Comparison of ENCODE assay signal across 14 cellular contexts in the genomic region with DNA sequence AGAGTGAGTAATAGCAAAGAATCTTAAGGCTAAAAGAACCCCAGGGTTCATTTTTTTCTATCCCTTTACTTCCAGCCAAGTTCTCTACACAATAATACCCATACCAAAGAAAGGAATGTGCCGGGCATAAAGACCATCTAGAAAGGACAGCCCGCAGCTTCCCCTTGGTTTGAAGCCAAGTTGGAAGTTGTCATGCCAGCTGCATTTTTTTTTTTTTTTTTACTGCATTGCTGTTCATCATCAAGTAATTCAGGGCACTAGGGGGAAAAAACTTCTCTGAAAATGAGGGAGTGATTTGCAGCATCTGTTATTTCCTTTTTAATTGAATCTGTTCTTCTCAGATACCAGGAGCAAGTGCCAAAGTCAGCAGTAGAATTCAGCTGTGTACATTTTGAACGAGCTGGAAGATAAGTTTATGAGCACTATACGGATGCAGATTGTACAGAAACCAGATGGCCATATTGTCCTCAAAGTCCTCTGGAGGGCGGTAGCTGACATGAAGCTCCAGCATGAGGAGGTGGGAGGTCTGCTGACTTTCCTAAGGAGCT. TPM values are rescaled to one million over a fixed set of nuclear protein-coding genes. Genes with fewer than 3 reads are reported as not detected.
DNase-seq lines count a peak whose midpoint lies in the region; ATAC-seq, FAIRE-seq and TF ChIP-seq lines count a peak whose summit lies in the region.
"Had no signal": no experiment of that assay in that cellular context is flagged by ENCODE, and none has a peak within 500 bp of the region (broad histone marks: within the 10 kb centered on the region; RNA-seq: fewer than 3 reads in every experiment).

No MANE protein-coding gene starts in this region.

- H2AFZ ChIP-seq in K562 (ENCODE audit: low read depth, low read length), result no peak overlapping the region

- H3K79me2 ChIP-seq in DOHH2 (ENCODE audit: control insufficient read depth, low read length) (peaks cover 11% of the 10 kb centered on the region; the same call in 1 of the 2 replicates), K562 (ENCODE audit: control insufficient read depth, insufficient read depth, low read length) (no peaks in the 10 kb centered on the region), mesendoderm (ENCODE audit: control insufficient read depth, insufficient read depth, low read length) (no peaks in the 10 kb centered on the region)

- H3K79me1 ChIP-seq in mesendoderm (ENCODE audit: low read length), result no peaks in the 10 kb centered on the region

- TF ChIP-seq RAD21 in K562 (CRISPR knock-in tag; conservative IDR thresholded peaks at IDR 0.05 in 1 of 2, IDR thresholded peaks at IDR 0.05 in 1 of 2), result no peak

- peak; percentile 34 for TF ChIP-seq CTCF in DOHH2 (IDR thresholded peaks at IDR 0.05; ENCODE audit: low read depth, low read length, poor library complexity, severe bottlenecking)
- no peak for TF ChIP-seq CTCF in K562 (IDR thresholded peaks at IDR 0.05 in 2 of 3, conservative IDR thresholded peaks at IDR 0.05 in 1 of 3; ENCODE audit: insufficient read depth in 2 of 3, low read depth in 1 of 3, low read length in 3 of 3)

- H3K9ac ChIP-seq in K562 (ENCODE audit: insufficient read depth in 1 of 2, low read depth in 2 of 2, low read length in 2 of 2), result no peak overlapping the region
- no peak overlapping the region for H3K9ac ChIP-seq in mesendoderm (ENCODE audit: low read length)

- POLR2A ChIA-PET in K562 (lab: Yijun Ruan, JAX), result no interaction called here

- TF ChIP-seq POLR2A in K562 (conservative IDR thresholded peaks at IDR 0.05) (no peak), GM18505 (IDR thresholded peaks at IDR 0.05; ENCODE audit: borderline replicate concordance, extremely low read depth, insufficient read depth, insufficient read length) (no peak)

- H4K8ac ChIP-seq in mesendoderm (ENCODE audit: low read depth, low read length), result no peak overlapping the region

- TF ChIP-seq EP300 in K562 (IDR thresholded peaks at IDR 0.05; ENCODE audit: low read length), result no peak

- ATAC-seq in K562 (peak; percentile 47; the same call in 1 of the 3 replicates), GM18505 (IDR thresholded peaks at IDR 0.05; ENCODE audit: unreplicated experiment) (no peak), HG03439 (IDR thresholded peaks at IDR 0.05; ENCODE audit: unreplicated experiment) (no peak)
- ATAC-seq: activated CD8-positive, alpha-beta memory T cell treated with anti-CD3 and anti-CD28 coated beads, Interleukin-2, amount 10 ng/mL, durations not matched to agents 7 days and 5 days; gastrocnemius medialis; stimulated activated naive CD8-positive, alpha-beta T cell treated with anti-CD3 and anti-CD28 coated beads, Interleukin-15, Interleukin-2, amounts not matched to agents 100 U/mL and 50 U/mL, for 24 hours had no signal

- DNase-seq in NCI-H1694 (lab: John Stamatoyannopoulos, UW), result peak; percentile 47
- DNase-seq in K562 (ENCODE audit: extremely low read depth in 1 of 4, low spot score in 3 of 4), result peak in 1 of 4 experiments; percentile 11
- DNase-seq in mesendoderm, result peak; percentile 38
- DNase-seq in DMS153 treated with DMSO at 0.1 percent for 48 hours (lab: John Stamatoyannopoulos, UW; ENCODE audit: unreplicated experiment), result no peak
- DNase-seq in DMS153 (lab: John Stamatoyannopoulos, UW), result no peak
- DNase-seq: activated CD8-positive, alpha-beta memory T cell treated with anti-CD3 and anti-CD28 coated beads, Interleukin-2, amount 10 ng/mL, durations not matched to agents 7 days and 5 days; DMS79; gastrocnemius medialis; H9; stimulated activated naive CD8-positive, alpha-beta T cell treated with anti-CD3 and anti-CD28 coated beads, Interleukin-15, Interleukin-2, amounts not matched to agents 100 U/mL and 50 U/mL, for 24 hours had no signal

- H2AK5ac ChIP-seq in mesendoderm (ENCODE audit: low read length), result no peak overlapping the region

- intact Hi-C loops in K562 (cut with micrococcal nuclease), result no loop called here

- no peak overlapping the region for H3K4me2 ChIP-seq in DOHH2 (ENCODE audit: low read length)
- H3K4me2 ChIP-seq in K562 (ENCODE audit: insufficient read depth, low read length), result no peak overlapping the region
- H3K4me2 ChIP-seq in mesendoderm (ENCODE audit: low read length), result no peak overlapping the region

- no peaks in the 10 kb centered on the region for H3K9me2 ChIP-seq in DOHH2 (replicated peaks; ENCODE audit: control insufficient read depth, low read length)

- no peaks in the 10 kb centered on the region for H4K20me1 ChIP-seq in DOHH2 (ENCODE audit: control insufficient read depth, insufficient read depth, low read depth, low read length)
- H4K20me1 ChIP-seq in K562 (replicated peaks; ENCODE audit: control insufficient read depth, insufficient read depth, low read length), result no peaks in the 10 kb centered on the region

- H3K18ac ChIP-seq in mesendoderm (ENCODE audit: low read length), result no peak overlapping the region

- H3K4me3 ChIP-seq in DOHH2 (ENCODE audit: low read length) (no peak overlapping the region), K562 (no peak overlapping the region), mesendoderm (ENCODE audit: low read length) (no peak overlapping the region)
- H3K4me3 ChIP-seq: gastrocnemius medialis, SJSA1 had no signal

- WGBS in K562 (ENCODE audit: insufficient coverage, low coverage, missing lambda C conversion rate), result 0% methylated on average over 4 of the region's 5 CpGs
- WGBS in mesendoderm (ENCODE audit: extremely low coverage, insufficient coverage, low lambda C conversion rate), result no CpG with 5 or more reads among the region's 5 CpGs

- no peak for FAIRE-seq in K562 (lab: Jason Lieb, UNC)

- peaks cover 57% of the 10 kb centered on the region for H3K4me1 ChIP-seq in DOHH2 (ENCODE audit: control insufficient read depth, low read length)
- no peaks in the 10 kb centered on the region for H3K4me1 ChIP-seq in K562 (replicated peaks in 1 of 2; ENCODE audit: control insufficient read depth in 2 of 2, insufficient read depth in 2 of 2, low read length in 2 of 2)
- peaks cover 8% of the 10 kb centered on the region for H3K4me1 ChIP-seq in mesendoderm (ENCODE audit: control insufficient read depth, low read depth, low read length)
- H3K4me1 ChIP-seq: gastrocnemius medialis had no signal

- H3F3A ChIP-seq in DOHH2 (ENCODE audit: control insufficient read depth, insufficient read depth), result no peaks in the 10 kb centered on the region; the same call in 1 of the 2 replicates

- H2BK15ac ChIP-seq in mesendoderm (replicated peaks; ENCODE audit: low read depth), result no peak overlapping the region

- H3K9me3 ChIP-seq in DOHH2 (ENCODE audit: control insufficient read depth, insufficient read depth, low read length) (no peaks in the 10 kb centered on the region), K562 (replicated peaks; ENCODE audit: control insufficient read depth, insufficient read depth, low read depth, low read length) (no peaks in the 10 kb centered on the region)
- H3K9me3 ChIP-seq: gastrocnemius medialis, SJSA1 had no signal

- no peak overlapping the region for H3K4ac ChIP-seq in mesendoderm (ENCODE audit: low read depth, low read length)

- CTCF ChIA-PET in K562 (lab: Yijun Ruan, JAX; ENCODE audit: low intra/inter-chr PET ratio), result interaction anchor here (0.6 kb wide), 1 partner anchor 142 kb away, joined by 4 read pairs; no protein-coding TSS in a partner anchor

- H3K36me3 ChIP-seq in DOHH2 (ENCODE audit: control insufficient read depth, low read length), result peaks cover 7% of the 10 kb centered on the region
- H3K36me3 ChIP-seq in K562 (ENCODE audit: control insufficient read depth, insufficient read depth, low read length), result no peaks in the 10 kb centered on the region
- no peaks in the 10 kb centered on the region for H3K36me3 ChIP-seq in mesendoderm (ENCODE audit: control insufficient read depth, insufficient read depth, low read length)
- H3K36me3 ChIP-seq: gastrocnemius medialis, SJSA1 had no signal

- H3K27ac ChIP-seq in DOHH2 (ENCODE audit: low read depth, low read length) (no peak overlapping the region), K562 (ENCODE audit: extremely low read depth, low read depth, low read length) (no peak overlapping the region), mesendoderm (ENCODE audit: low read depth, low read length) (no peak overlapping the region)
- H3K27ac ChIP-seq: gastrocnemius medialis, SJSA1 had no signal

- no peak overlapping the region for H4K5ac ChIP-seq in mesendoderm (ENCODE audit: low read length)

- H2BK5ac ChIP-seq in mesendoderm (ENCODE audit: low read length), result no peak overlapping the region

- no peaks in the 10 kb centered on the region for H3K9me1 ChIP-seq in K562 (ENCODE audit: control insufficient read depth, insufficient read depth, low read length)

- in situ Hi-C loops in K562 (cut with MboI), result no loop called here

- H3K23ac ChIP-seq in mesendoderm (ENCODE audit: low read length), result no peak overlapping the region

- no peaks in the 10 kb centered on the region for H3K27me3 ChIP-seq in DOHH2 (ENCODE audit: control insufficient read depth, low read length)
- peaks cover 2 to 22% of the 10 kb centered on the region in 2 experiments; a peak in 3 of 5 replicates for H3K27me3 ChIP-seq in K562 (ENCODE audit: control insufficient read depth in 2 of 2, insufficient read depth in 2 of 2, low read length in 2 of 2)
- H3K27me3 ChIP-seq in mesendoderm (ENCODE audit: insufficient read depth, low read length, poor library complexity), result no peaks in the 10 kb centered on the region
- H3K27me3 ChIP-seq: gastrocnemius medialis, SJSA1 had no signal

- H2BK120ac ChIP-seq in mesendoderm (ENCODE audit: low read depth, low read length), result no peak overlapping the region

- BruUV-seq in K562 (replicated peaks; lab: Mats Ljungman, UMichigan), result no TSS peak

- H3K56ac ChIP-seq in mesendoderm (ENCODE audit: low read length), result no peak overlapping the region

RNA-seq across cellular contexts. Expression of gene UBASH3B, which starts 56.4 kb away (rescaled TPM):
- not detected in 2 replicates for total RNA-seq in K562 (2011; cell fraction: chromatin; rRNA removed; ENCODE audit: low replicate concordance)
- total RNA-seq in K562 (2011; cell fraction: nucleolus; rRNA removed), result 1.0 TPM in 1 of 2 replicates, not detected in the other
- not detected in 2 replicates for total RNA-seq in K562 (2011; cell fraction: nucleoplasm; rRNA removed)
- total RNA-seq in K562 (2014; rRNA removed) (0.16 TPM in 1 of 2 replicates, not detected in the other), K562 (2014; rRNA removed; fragmentation: Illumina TruSeq; extraction: Trizol) (0.04 TPM in 1 of 2 replicates, not detected in the other), K562 (2015; rRNA removed; fragmentation: Illumina TruSeq; extraction: Trizol) (0.11 TPM in 1 of 2 replicates, not detected in the other), K562 (2021) (0.31 and 0.40 TPM in 2 replicates)
- polyA plus RNA-seq in K562 (2011; rRNA removed) (0.08 TPM in 1 of 2 replicates, not detected in the other), K562 (2014; fragmentation: Illumina TruSeq; extraction: Trizol) (0.13 TPM in 1 of 2 replicates, not detected in the other), K562 (2014; fragmentation: Nextera tagmentation; extraction: Ambion mirVana) (under 1 TPM; 0.01 to 0.06 TPM), K562 (2014; rRNA removed) (not detected in 2 replicates)
- 0.01 and 0.25 TPM in 2 replicates for polyA plus RNA-seq in K562 (2011; cell fraction: cytosol; rRNA removed)
- polyA plus RNA-seq in K562 (2011; cell fraction: nucleus; rRNA removed), result 0.21 TPM in 1 of 2 replicates, not detected in the other
- polyA plus RNA-seq in K562 (2012), result 0.03 and 0.05 TPM in 2 replicates
- 0.09 and 0.28 TPM in 2 replicates for polyA minus RNA-seq in K562 (2011; rRNA and poly(A)+ RNA removed)
- polyA minus RNA-seq in K562 (2011; cell fraction: cytosol; rRNA and poly(A)+ RNA removed), result 0.38 TPM in 1 of 2 replicates, not detected in the other
- not detected in 2 replicates for polyA minus RNA-seq in K562 (2011; cell fraction: nucleus; rRNA and poly(A)+ RNA removed)
- 8.2 TPM for polyA plus RNA-seq in mesendoderm (2013, experiment 1 of 2)
- 8.8 TPM for polyA plus RNA-seq in mesendoderm (2013, experiment 2 of 2)

Comparison
In these comparisons a context has a peak if more than half of its experiments do, and no peak if none do; other contexts are left out.
1. DNase-seq: peak in NCI-H1694 (single experiment) and mesendoderm (single experiment); none in DMS153 treated with DMSO at 0.1 percent for 48 hours (single experiment) and DMS153 (single experiment).